10 cellular contexts compared by ENCODE assay signal in genomic region chr2:239157766-239158165, GRCh38.
DNase-seq lines count a peak whose midpoint lies in the region; ATAC-seq and TF ChIP-seq lines count a peak whose summit lies in the region.
"Had no signal": no experiment of that assay in that cellular context is flagged by ENCODE, and none has a peak within 500 bp of the region (broad histone marks: within the 10 kb centered on the region; RNA-seq: fewer than 3 reads in every experiment).

No MANE protein-coding gene starts in this region.

- H3K4me3 ChIP-seq in fibroblast of mammary gland (ENCODE audit: control insufficient read depth, low read depth, low read length), result no peak overlapping the region
- no peak overlapping the region for H3K4me3 ChIP-seq in trophoblast cell (ENCODE audit: low read depth, low read length)

- no peak overlapping the region for H3K4ac ChIP-seq in trophoblast cell (ENCODE audit: low read depth, low read length)

- H3K36me3 Mint-ChIP-seq in activated T-helper 17 cell treated with anti-CD3 and anti-CD28 coated beads, Interleukin-2, amount 50 U/mL, for 72 hours (ENCODE audit: low read depth), result peaks cover 75% of the 10 kb centered on the region

- TF ChIP-seq CTCF in fibroblast of mammary gland (conservative IDR thresholded peaks at IDR 0.05; ENCODE audit: control insufficient read depth, insufficient read depth, low read depth, low read length), result no peak

- no peak overlapping the region for H3K4me2 ChIP-seq in trophoblast cell (ENCODE audit: low read length)

- H3K14ac ChIP-seq in trophoblast cell (ENCODE audit: low read length), result no peak overlapping the region

- H3K4me1 Mint-ChIP-seq in activated T-helper 17 cell treated with anti-CD3 and anti-CD28 coated beads, Interleukin-2, amount 50 U/mL, for 72 hours, result peaks cover 17% of the 10 kb centered on the region

- H2AFZ ChIP-seq in trophoblast cell (ENCODE audit: insufficient read depth, low read length, poor library complexity), result no peak overlapping the region

- ATAC-seq in HG03025 (IDR thresholded peaks at IDR 0.05; ENCODE audit: low FRiP score, unreplicated experiment) (no peak), HG03354 (IDR thresholded peaks at IDR 0.05; ENCODE audit: poor library complexity, severe bottlenecking, unreplicated experiment) (no peak)
- ATAC-seq in activated T-helper 17 cell treated with anti-CD3 and anti-CD28 coated beads, Interleukin-2, amount 50 U/mL, for 72 hours (replicated peaks), result no peak

- no peak overlapping the region for H2BK5ac ChIP-seq in trophoblast cell (ENCODE audit: low read depth, low read length, poor library complexity)

- H3K23ac ChIP-seq in trophoblast cell (ENCODE audit: low read length), result no peak overlapping the region

- H3K27ac ChIP-seq in trophoblast cell (ENCODE audit: low read depth, low read length), result no peak overlapping the region

- H4K12ac ChIP-seq in trophoblast cell (ENCODE audit: low read depth, low read length), result no peak overlapping the region

- H3K18ac ChIP-seq in trophoblast cell (ENCODE audit: low read length), result no peak overlapping the region

- no peak overlapping the region for H4K8ac ChIP-seq in trophoblast cell (ENCODE audit: low read depth, low read length)

- H3K27me3 Mint-ChIP-seq in activated T-helper 17 cell treated with anti-CD3 and anti-CD28 coated beads, Interleukin-2, amount 50 U/mL, for 72 hours, result no peaks in the 10 kb centered on the region

- H3K9ac ChIP-seq in trophoblast cell (ENCODE audit: low read length), result no peak overlapping the region

- peaks cover 3 to 17% of the 10 kb centered on the region in 2 experiments for H3K36me3 ChIP-seq in trophoblast cell (ENCODE audit: control insufficient read depth in 1 of 2, insufficient read depth in 2 of 2, low read length in 2 of 2)

- no peak overlapping the region for H2AK5ac ChIP-seq in trophoblast cell (ENCODE audit: low read length)

- no peaks in the 10 kb centered on the region for H3K27me3 ChIP-seq in trophoblast cell (ENCODE audit: insufficient read depth, low read length)

- H2BK120ac ChIP-seq in trophoblast cell (ENCODE audit: insufficient read depth, low read length, poor library complexity), result no peak overlapping the region

- no peaks in the 10 kb centered on the region for H3K79me1 ChIP-seq in trophoblast cell (ENCODE audit: low read length)

- peak; percentile 17 for DNase-seq in DMS153 treated with DMSO at 0.1 percent for 48 hours (lab: John Stamatoyannopoulos, UW; ENCODE audit: unreplicated experiment)
- peak; percentile 16 for DNase-seq in NCI-H460 (ENCODE audit: extremely low read depth, low read depth)
- peak; percentile 10 for DNase-seq in fibroblast of mammary gland (ENCODE audit: low read depth)
- DNase-seq in trophoblast cell, result peak; percentile 4 to 37
- no peak for DNase-seq in SKM-1 (lab: John Stamatoyannopoulos, UW; ENCODE audit: unreplicated experiment)
- DNase-seq: activated CD4-positive, alpha-beta T cell treated with anti-CD3 and anti-CD28 coated beads, Interleukin-2, amount 50 U/mL, for 48 hours; immature natural killer cell had no signal

- H3K4me1 ChIP-seq in trophoblast cell (ENCODE audit: control insufficient read depth in 1 of 2, insufficient read depth in 2 of 2, low read length in 2 of 2), result no peaks in the 10 kb centered on the region

- H4K91ac ChIP-seq in trophoblast cell (ENCODE audit: low read depth, low read length), result no peak overlapping the region

- no peaks in the 10 kb centered on the region for H3K79me2 ChIP-seq in trophoblast cell (ENCODE audit: control insufficient read depth, insufficient read depth, low read length, poor library complexity)

- no peak overlapping the region for H3K4me3 Mint-ChIP-seq in activated T-helper 17 cell treated with anti-CD3 and anti-CD28 coated beads, Interleukin-2, amount 50 U/mL, for 72 hours
- H3K4me3 Mint-ChIP-seq: immature natural killer cell had no signal

- no CpG with 5 or more reads among the region's 11 CpGs for WGBS in trophoblast cell (ENCODE audit: extremely low coverage, insufficient coverage, insufficient read length)

- H3K27ac Mint-ChIP-seq in activated T-helper 17 cell treated with anti-CD3 and anti-CD28 coated beads, Interleukin-2, amount 50 U/mL, for 72 hours, result no peak overlapping the region

- peaks cover 5% of the 10 kb centered on the region for H3K9me3 ChIP-seq in trophoblast cell (ENCODE audit: insufficient read depth, low read depth, low read length)

- no peak overlapping the region for H2BK12ac ChIP-seq in trophoblast cell (ENCODE audit: low read length)

- H3K9me3 Mint-ChIP-seq in activated T-helper 17 cell treated with anti-CD3 and anti-CD28 coated beads, Interleukin-2, amount 50 U/mL, for 72 hours, result no peaks in the 10 kb centered on the region
